Comparison of ENCODE assay signal across 27 cellular contexts in genomic region chr1:155205035-155205434, GRCh38.
"Had no signal": no experiment of that assay in that cellular context is flagged by ENCODE, and none has a peak within 500 bp of the region (broad histone marks: within the 10 kb centered on the region; RNA-seq: fewer than 3 reads in every experiment).

No MANE protein-coding gene starts in this region.

- ATAC-seq: activated CD4-positive, alpha-beta T cell treated with anti-CD3 and anti-CD28 coated beads for 36 hours; activated CD8-positive, alpha-beta memory T cell treated with anti-CD3 and anti-CD28 coated beads, Interleukin-2, amount 10 ng/mL, durations not matched to agents 7 days and 5 days; activated CD8-positive, alpha-beta T cell treated with anti-CD3 and anti-CD28 coated beads, Interleukin-2, amount 10 ng/mL, durations not matched to agents 7 days and 5 days; esophagus mucosa; left colon; right cardiac atrium had no signal

- H3K4me3 Mint-ChIP-seq: activated CD4-positive, alpha-beta T cell treated with anti-CD3 and anti-CD28 coated beads for 36 hours; activated CD8-positive, alpha-beta memory T cell treated with anti-CD3 and anti-CD28 coated beads, Interleukin-2, amount 10 ng/mL, durations not matched to agents 7 days and 5 days; activated CD8-positive, alpha-beta T cell treated with anti-CD3 and anti-CD28 coated beads, Interleukin-2, amount 10 ng/mL, durations not matched to agents 7 days and 5 days; activated naive CD4-positive, alpha-beta T cell treated with anti-CD3 and anti-CD28 coated beads, Interleukin-2, amount 50 U/mL, for 24 hours; mesothelial cell of epicardium; nephron progenitor cell; stimulated activated naive CD8-positive, alpha-beta T cell treated with anti-CD3 and anti-CD28 coated beads, Interleukin-15, Interleukin-2, amounts not matched to agents 100 ng/mL and 50 ng/mL, for 24 hours; type B pancreatic cell had no signal

- H3K9me3 ChIP-seq: colonic mucosa, thoracic aorta, uterus had no signal

- H3K4me1 ChIP-seq: uterus had no signal

- H3K27ac ChIP-seq: colonic mucosa, thoracic aorta had no signal

- FAIRE-seq: endothelial cell of umbilical vein, keratinocyte had no signal

- H3K36me3 ChIP-seq: colonic mucosa, thoracic aorta, uterus had no signal

- H3K27ac Mint-ChIP-seq: activated CD4-positive, alpha-beta T cell treated with anti-CD3 and anti-CD28 coated beads for 36 hours; activated CD8-positive, alpha-beta memory T cell treated with anti-CD3 and anti-CD28 coated beads, Interleukin-2, amount 10 ng/mL, durations not matched to agents 7 days and 5 days; activated CD8-positive, alpha-beta T cell treated with anti-CD3 and anti-CD28 coated beads, Interleukin-2, amount 10 ng/mL, durations not matched to agents 7 days and 5 days; activated naive CD4-positive, alpha-beta T cell treated with anti-CD3 and anti-CD28 coated beads, Interleukin-2, amount 50 U/mL, for 24 hours; activated T-helper 2 cell treated with anti-CD3 and anti-CD28 coated beads, Interferon-gamma antibody, Interleukin-2, Interleukin-4, amounts not matched to agents 10 μg/mL and 5 μg/mL and 100 μg/mL, durations not matched to agents 14 hours and 24 hours and 36 hours; mesothelial cell of epicardium; stimulated activated naive CD8-positive, alpha-beta T cell treated with anti-CD3 and anti-CD28 coated beads, Interleukin-15, Interleukin-2, amounts not matched to agents 100 ng/mL and 50 ng/mL, for 24 hours; type B pancreatic cell had no signal

- H3K27me3 ChIP-seq: colonic mucosa, uterus had no signal

- H3K9me3 Mint-ChIP-seq: activated naive CD4-positive, alpha-beta T cell treated with anti-CD3 and anti-CD28 coated beads, Interleukin-2, amount 50 U/mL, for 24 hours; activated T-helper 2 cell treated with anti-CD3 and anti-CD28 coated beads, Interferon-gamma antibody, Interleukin-2, Interleukin-4, amounts not matched to agents 10 μg/mL and 5 μg/mL and 100 μg/mL, durations not matched to agents 14 hours and 24 hours and 36 hours; mesothelial cell of epicardium; naive B cell; nephron progenitor cell; stimulated activated naive CD8-positive, alpha-beta T cell treated with anti-CD3 and anti-CD28 coated beads, Interleukin-15, Interleukin-2, amounts not matched to agents 100 ng/mL and 50 ng/mL, for 24 hours; type B pancreatic cell had no signal

- H3K27me3 Mint-ChIP-seq: activated CD4-positive, alpha-beta T cell treated with anti-CD3 and anti-CD28 coated beads for 36 hours; activated CD8-positive, alpha-beta memory T cell treated with anti-CD3 and anti-CD28 coated beads, Interleukin-2, amount 10 ng/mL, durations not matched to agents 7 days and 5 days; activated naive CD4-positive, alpha-beta T cell treated with anti-CD3 and anti-CD28 coated beads, Interleukin-2, amount 50 U/mL, for 24 hours; naive B cell; stimulated activated naive CD8-positive, alpha-beta T cell treated with anti-CD3 and anti-CD28 coated beads, Interleukin-15, Interleukin-2, amounts not matched to agents 100 ng/mL and 50 ng/mL, for 24 hours; type B pancreatic cell had no signal

- DNase-seq: activated CD4-positive, alpha-beta T cell treated with anti-CD3 and anti-CD28 coated beads for 36 hours; activated CD4-positive, CD25-positive, alpha-beta regulatory T cell; activated CD8-positive, alpha-beta memory T cell treated with anti-CD3 and anti-CD28 coated beads, Interleukin-2, amount 10 ng/mL, durations not matched to agents 7 days and 5 days; activated CD8-positive, alpha-beta T cell treated with anti-CD3 and anti-CD28 coated beads, Interleukin-2, amount 10 ng/mL, durations not matched to agents 7 days and 5 days; activated T-cell treated with anti-CD3 and anti-CD28 coated beads, Interleukin-2, amount 50 U/mL, for 48 hours; colonic mucosa; foreskin fibroblast; head of caudate nucleus; hippocampal formation; left colon; mammary epithelial cell; naive B cell; nephron progenitor cell; right cardiac atrium; stimulated activated CD4-positive, alpha-beta T cell treated with anti-CD3 and anti-CD28 coated beads, Interleukin-12 subunit alpha, Interleukin-12 subunit beta, amount 100 ng/mL, for 4 hours; stimulated activated CD4-positive, alpha-beta T cell treated with anti-CD3 and anti-CD28 coated beads, Interleukin-4, amount 100 ng/mL, for 1 hour; T-helper 2 cell; uterus had no signal

- H3K36me3 Mint-ChIP-seq: activated CD8-positive, alpha-beta memory T cell treated with anti-CD3 and anti-CD28 coated beads, Interleukin-2, amount 10 ng/mL, durations not matched to agents 7 days and 5 days; activated naive CD4-positive, alpha-beta T cell treated with anti-CD3 and anti-CD28 coated beads, Interleukin-2, amount 50 U/mL, for 24 hours; mesothelial cell of epicardium; naive B cell had no signal

- H3K4me3 ChIP-seq: colonic mucosa, thoracic aorta, uterus had no signal
